ENCODE assay signal across 9 cellular contexts in the genomic region with DNA sequence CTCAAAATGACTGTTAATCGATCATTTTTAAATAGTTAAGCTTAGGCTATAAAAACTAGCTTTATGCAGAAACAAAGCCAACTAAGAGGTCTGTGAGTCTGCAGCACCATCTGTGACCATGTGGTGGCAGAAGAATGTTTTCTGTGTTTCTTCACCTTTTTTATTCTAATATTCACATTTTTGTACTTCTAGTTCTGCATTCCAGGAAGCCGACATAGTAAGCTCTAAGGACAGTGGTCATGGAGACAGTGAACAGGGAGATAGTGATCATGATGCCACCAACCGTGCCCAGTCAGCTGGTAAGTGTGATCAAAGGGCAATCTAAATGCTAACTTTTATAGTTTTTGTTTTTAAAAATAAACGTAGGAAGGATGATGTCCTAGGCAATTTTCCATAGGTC. TPM values are rescaled to one million over a fixed set of nuclear protein-coding genes. Genes with fewer than 3 reads are reported as not detected.
A peak's percentile ranks its signal among the peaks of the same experiment; 100 is the strongest.
DNase-seq lines count a peak whose midpoint lies in the region; ATAC-seq and TF ChIP-seq lines count a peak whose summit lies in the region.
"Had no signal": no experiment of that assay in that cellular context is flagged by ENCODE, and none has a peak within 500 bp of the region (broad histone marks: within the 10 kb centered on the region; RNA-seq: fewer than 3 reads in every experiment).

No MANE protein-coding gene starts in this region.

- peak; percentile 31 for TF ChIP-seq CTCF in GM12864 (IDR thresholded peaks at IDR 0.05; ENCODE audit: low read depth, low read length, missing control alignments)
- TF ChIP-seq CTCF in Loucy (conservative IDR thresholded peaks at IDR 0.05; ENCODE audit: low read length), result peak; percentile 82
- peak; percentile 57 to 68 for TF ChIP-seq CTCF in mammary epithelial cell (conservative IDR thresholded peaks at IDR 0.05 in 1 of 2, IDR thresholded peaks at IDR 0.05 in 1 of 2; ENCODE audit: extremely low read depth in 1 of 2, insufficient read depth in 1 of 2, low read depth in 1 of 2, low read length in 2 of 2)
- peak; percentile 76 for TF ChIP-seq CTCF in osteoblast (IDR thresholded peaks at IDR 0.05; ENCODE audit: extremely low read depth, low read depth, low read length)

- in situ Hi-C loops in mammary epithelial cell (cut with MboI; ENCODE audit: low sequenced_read_pairs in 2 of 2), result no loop called here

- POLR2A ChIA-PET in naive thymus-derived CD8-positive, alpha-beta T cell (lab: Charles Lee), result no interaction called here

- no peak overlapping the region for H2AFZ ChIP-seq in Loucy (ENCODE audit: low read length)
- no peak overlapping the region for H2AFZ ChIP-seq in mammary epithelial cell (ENCODE audit: low read depth, low read length)
- H2AFZ ChIP-seq in osteoblast (ENCODE audit: low read length), result no peak overlapping the region

- no peaks in the 10 kb centered on the region for H3F3A ChIP-seq in Loucy (ENCODE audit: low read depth)

- H3K36me3 Mint-ChIP-seq in activated naive CD4-positive, alpha-beta T cell treated with anti-CD3 and anti-CD28 coated beads for 36 hours (ENCODE audit: low read depth), result no peaks in the 10 kb centered on the region
- H3K36me3 Mint-ChIP-seq in naive thymus-derived CD8-positive, alpha-beta T cell, result peaks cover 0 to 9% (median 3%) of the 10 kb centered on the region in 3 donors

- no peaks in the 10 kb centered on the region for H3K27me3 ChIP-seq in Loucy (ENCODE audit: insufficient read depth, low read length, poor library complexity, severe bottlenecking)
- H3K27me3 ChIP-seq in mammary epithelial cell (ENCODE audit: insufficient read depth, low read length), result peaks cover 47% of the 10 kb centered on the region
- H3K27me3 ChIP-seq in osteoblast (ENCODE audit: insufficient read depth, low read length), result peaks cover 32% of the 10 kb centered on the region
- H3K27me3 ChIP-seq: SJCRH30 had no signal

- H3K9me3 Mint-ChIP-seq in activated naive CD4-positive, alpha-beta T cell treated with anti-CD3 and anti-CD28 coated beads for 36 hours, result no peaks in the 10 kb centered on the region
- H3K9me3 Mint-ChIP-seq in naive thymus-derived CD8-positive, alpha-beta T cell, result peaks cover 0 to 16% (median 0%) of the 10 kb centered on the region in 9 donors

- H3K27ac ChIP-seq in mammary epithelial cell (ENCODE audit: insufficient read depth, low read depth, low read length), result no peak overlapping the region
- H3K27ac ChIP-seq in osteoblast (ENCODE audit: low read depth, low read length), result no peak overlapping the region
- H3K27ac ChIP-seq: SJCRH30 had no signal

- no peaks in the 10 kb centered on the region; the same call in 1 of the 2 replicates for H3K9me3 ChIP-seq in Loucy (ENCODE audit: insufficient read depth, low read depth, low read length)
- H3K9me3 ChIP-seq in mammary epithelial cell (replicated peaks; ENCODE audit: insufficient read depth, low read length), result no peaks in the 10 kb centered on the region
- H3K9me3 ChIP-seq in osteoblast (ENCODE audit: low read depth, low read length), result no peaks in the 10 kb centered on the region
- H3K9me3 ChIP-seq: SJCRH30 had no signal

- H3K4me1 ChIP-seq in Loucy (ENCODE audit: insufficient read depth, low read length, poor library complexity, severe bottlenecking) (peaks cover 15% of the 10 kb centered on the region), mammary epithelial cell (ENCODE audit: insufficient read depth, low read length) (peaks cover 12% of the 10 kb centered on the region), osteoblast (ENCODE audit: insufficient read depth, low read length) (peaks cover 25% of the 10 kb centered on the region)
- H3K4me1 ChIP-seq: SJCRH30 had no signal

- no peak overlapping the region for H3K4me3 ChIP-seq in GM12864 (ENCODE audit: low read depth, low read length)
- no peak overlapping the region for H3K4me3 ChIP-seq in Loucy (ENCODE audit: low read length, poor library complexity, severe bottlenecking)
- no peak overlapping the region for H3K4me3 ChIP-seq in mammary epithelial cell (replicated peaks in 1 of 3; ENCODE audit: insufficient read depth in 1 of 3, low read depth in 2 of 3, low read length in 3 of 3)
- H3K4me3 ChIP-seq in osteoblast (ENCODE audit: insufficient read depth, low read length), result no peak overlapping the region
- H3K4me3 ChIP-seq: SJCRH30 had no signal

- H3K4me2 ChIP-seq in Loucy (ENCODE audit: low read depth, low read length, poor library complexity, severe bottlenecking), result no peak overlapping the region
- no peak overlapping the region for H3K4me2 ChIP-seq in mammary epithelial cell (ENCODE audit: insufficient read depth, low read depth, low read length)
- H3K4me2 ChIP-seq in osteoblast (ENCODE audit: insufficient read depth, low read length), result peak overlapping the region; percentile 71

- 33% methylated on average over 4 of the region's 4 CpGs for WGBS in mammary epithelial cell (ENCODE audit: low coverage, missing lambda C conversion rate)

- H3K36me3 ChIP-seq in Loucy (ENCODE audit: insufficient read depth, low read length) (no peaks in the 10 kb centered on the region), mammary epithelial cell (ENCODE audit: insufficient read depth, low read length) (no peaks in the 10 kb centered on the region), osteoblast (ENCODE audit: insufficient read depth, low read length) (no peaks in the 10 kb centered on the region)
- H3K36me3 ChIP-seq: SJCRH30 had no signal

- no peaks in the 10 kb centered on the region for H3K79me2 ChIP-seq in Loucy (ENCODE audit: insufficient read depth, low read length)
- no peaks in the 10 kb centered on the region for H3K79me2 ChIP-seq in mammary epithelial cell (ENCODE audit: insufficient read depth, low read length)
- H3K79me2 ChIP-seq in osteoblast (ENCODE audit: insufficient read depth, low read length), result peaks cover 4% of the 10 kb centered on the region

- H4K20me1 ChIP-seq in Loucy (ENCODE audit: insufficient read depth, low read length, poor library complexity, severe bottlenecking), result no peaks in the 10 kb centered on the region
- H4K20me1 ChIP-seq in mammary epithelial cell (ENCODE audit: insufficient read depth, low read length), result no peaks in the 10 kb centered on the region
- H4K20me1 ChIP-seq in osteoblast (ENCODE audit: insufficient read depth, low read length), result no peaks in the 10 kb centered on the region

- no TSS peak for BruUV-seq in mammary epithelial cell (replicated peaks; lab: Mats Ljungman, UMichigan)

- H3K4me1 Mint-ChIP-seq in activated naive CD4-positive, alpha-beta T cell treated with anti-CD3 and anti-CD28 coated beads for 36 hours (ENCODE audit: low read depth), result peaks cover 3% of the 10 kb centered on the region
- peaks cover 3 to 13% (median 8%) of the 10 kb centered on the region in 4 donors for H3K4me1 Mint-ChIP-seq in naive thymus-derived CD8-positive, alpha-beta T cell

- no peak for ATAC-seq in naive thymus-derived CD8-positive, alpha-beta T cell

- H3K27me3 Mint-ChIP-seq in activated naive CD4-positive, alpha-beta T cell treated with anti-CD3 and anti-CD28 coated beads for 36 hours (ENCODE audit: low read depth), result peaks cover 42% of the 10 kb centered on the region
- H3K27me3 Mint-ChIP-seq in naive thymus-derived CD8-positive, alpha-beta T cell, result peaks cover 16 to 36% (median 32%) of the 10 kb centered on the region in 5 donors

- H3K9ac ChIP-seq in Loucy (ENCODE audit: low read depth, low read length, poor library complexity, severe bottlenecking), result no peak overlapping the region
- H3K9ac ChIP-seq in mammary epithelial cell (ENCODE audit: insufficient read depth, low read length), result no peak overlapping the region

- intact Hi-C loops in mammary epithelial cell (cut with micrococcal nuclease), result no loop called here
- intact Hi-C loops in activated naive CD4-positive, alpha-beta T cell treated with anti-CD3 and anti-CD28 coated beads for 36 hours (cut with micrococcal nuclease), result no loop called here

- DNase-seq in GM12864 (ENCODE audit: low read depth), result no peak
- DNase-seq in mammary epithelial cell, result no peak
- peak; percentile 78 for DNase-seq in osteoblast (ENCODE audit: insufficient read length, low spot score, missing footprints)
- no peak for DNase-seq in COLO668 (lab: John Stamatoyannopoulos, UW; ENCODE audit: unreplicated experiment)
- no peak for DNase-seq in activated naive CD4-positive, alpha-beta T cell treated with anti-CD3 and anti-CD28 coated beads for 36 hours
- no peak for DNase-seq in activated naive CD4-positive, alpha-beta T cell (lab: John Stamatoyannopoulos, UW)
- no peak for DNase-seq in naive thymus-derived CD8-positive, alpha-beta T cell

- no peak overlapping the region for H3K4me3 Mint-ChIP-seq in activated naive CD4-positive, alpha-beta T cell treated with anti-CD3 and anti-CD28 coated beads for 36 hours
- no peak overlapping the region for H3K4me3 Mint-ChIP-seq in naive thymus-derived CD8-positive, alpha-beta T cell

- CTCF ChIA-PET in mammary epithelial cell (lab: Charles Lee; ENCODE audit: low non-redundant PET), result interaction anchor here (0.6 kb wide), 2 partner anchors 68 to 1353 kb away, joined by 3 read pairs; no protein-coding TSS in a partner anchor
- CTCF ChIA-PET in activated naive CD4-positive, alpha-beta T cell treated with anti-CD3 and anti-CD28 coated beads for 36 hours (lab: Charles Lee), result interaction anchor here (0.6 to 0.9 kb wide), 3 partner anchors 22 to 765 kb away, joined by 3 read pairs; no protein-coding TSS in a partner anchor

- H3K9me2 ChIP-seq in Loucy (replicated peaks; ENCODE audit: low read depth, low read length), result no peaks in the 10 kb centered on the region

- no peak overlapping the region for H3K27ac Mint-ChIP-seq in activated naive CD4-positive, alpha-beta T cell treated with anti-CD3 and anti-CD28 coated beads for 36 hours
- H3K27ac Mint-ChIP-seq in naive thymus-derived CD8-positive, alpha-beta T cell, result no peak overlapping the region

- dilution Hi-C loops in mammary epithelial cell (cut with HindIII; ENCODE audit: low sequenced_read_pairs), result no loop called here

RNA-seq across cellular contexts. Expression of a gene that starts 5.6 kb away (rescaled TPM):
- total RNA-seq in mammary epithelial cell, result not detected
- polyA plus RNA-seq in mammary epithelial cell, result not detected
- not detected for polyA minus RNA-seq in mammary epithelial cell
- 3.8 and 5.1 TPM in 2 replicates for total RNA-seq in osteoblast
- total RNA-seq in activated naive CD4-positive, alpha-beta T cell treated with anti-CD3 and anti-CD28 coated beads for 36 hours, result not detected
- not detected for total RNA-seq in naive thymus-derived CD8-positive, alpha-beta T cell
- polyA plus RNA-seq in naive thymus-derived CD8-positive, alpha-beta T cell, result not detected

Comparison
In these comparisons a context has a peak if more than half of its experiments do, and no peak if none do; other contexts are left out.
1. CTCF ChIP-seq: peak in every context shown above with its lines; median percentile 82 in Loucy; 76 in osteoblast; 62 in mammary epithelial cell; 31 in GM12864.